Comparison of ENCODE assay signal across 20 cellular contexts in the genomic region with DNA sequence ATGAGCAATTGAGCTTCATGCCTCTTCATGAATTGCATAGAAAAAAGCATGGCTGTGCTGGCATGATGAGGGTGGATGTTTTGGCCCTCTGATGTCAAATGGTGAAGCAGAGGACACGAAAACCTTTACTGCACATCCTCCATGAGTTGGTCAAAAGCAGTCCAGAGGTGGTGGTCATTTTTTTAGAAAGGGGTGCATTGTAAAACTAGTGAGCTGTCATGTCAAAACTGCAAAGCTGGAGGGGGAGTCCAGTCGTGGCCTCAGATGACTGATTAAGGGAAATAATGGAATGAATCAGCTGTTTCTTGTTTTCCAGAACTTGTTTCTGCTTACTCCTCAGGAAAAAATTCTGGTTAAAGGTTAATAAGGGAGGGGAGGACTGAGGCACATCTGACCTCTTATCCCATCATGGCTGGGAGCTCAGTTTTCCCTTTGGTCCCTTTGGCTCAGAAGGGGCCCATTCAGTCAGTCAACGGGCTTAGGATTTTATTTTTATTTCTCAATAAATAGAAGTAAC.
"Had no signal": no experiment of that assay in that cellular context is flagged by ENCODE, and none has a peak within 500 bp of the region (broad histone marks: within the 10 kb centered on the region; RNA-seq: fewer than 3 reads in every experiment).

No MANE protein-coding gene starts in this region.

- ATAC-seq: activated naive CD8-positive, alpha-beta T cell treated with anti-CD3 and anti-CD28 coated beads, Interleukin-2, amount 50 U/mL, for 24 hours; activated T-cell treated with anti-CD3 and anti-CD28 coated beads, Interleukin-2, amount 50 U/mL, for 4 hours; gastroesophageal sphincter; right cardiac atrium; WTC11 had no signal

- H3K36me3 ChIP-seq: colonic mucosa, gastroesophageal sphincter, tibial nerve had no signal

- H3K4me1 ChIP-seq: colonic mucosa, gastroesophageal sphincter, parathyroid adenoma, tibial nerve had no signal

- H3K4me2 ChIP-seq: hepatocyte had no signal

- H3K4me3 ChIP-seq: colonic mucosa, dorsolateral prefrontal cortex, gastroesophageal sphincter, hepatocyte, tibial nerve had no signal

- H3K27ac ChIP-seq: colonic mucosa, dorsolateral prefrontal cortex, gastroesophageal sphincter, hepatocyte, parathyroid adenoma, tibial nerve had no signal

- DNase-seq: activated CD4-positive, alpha-beta memory T cell treated with anti-CD3 and anti-CD28 coated beads, Interleukin-2, amount 10 ng/mL, durations not matched to agents 7 days and 5 days; activated CD4-positive, alpha-beta T cell treated with anti-CD3 and anti-CD28 coated beads for 1 hour; activated CD4-positive, alpha-beta T cell treated with anti-CD3 and anti-CD28 coated beads, Interleukin-2, amount 10 ng/mL, durations not matched to agents 7 days and 5 days; activated naive CD8-positive, alpha-beta T cell treated with anti-CD3 and anti-CD28 coated beads, Interleukin-2, amount 50 U/mL, for 24 hours; activated T-cell treated with anti-CD3 and anti-CD28 coated beads, Interleukin-2, amount 50 U/mL, for 4 hours; colonic mucosa; dorsolateral prefrontal cortex; effector memory CD4-positive, alpha-beta T cell; erythroblast; naive B cell; occipital lobe; right cardiac atrium; stimulated activated CD4-positive, alpha-beta T cell treated with anti-CD3 and anti-CD28 coated beads, Interleukin-2, amount 100 ng/mL, for 48 hours; stimulated activated naive CD4-positive, alpha-beta T cell treated with Interleukin-2 at 50 U/mL for 16 hours; T-helper 2 cell had no signal

- H3K27me3 ChIP-seq: colonic mucosa, gastroesophageal sphincter, hepatocyte, tibial nerve had no signal

- H3K9ac ChIP-seq: parathyroid adenoma had no signal

- H2AFZ ChIP-seq: hepatocyte, parathyroid adenoma had no signal

- H3K9me3 ChIP-seq: colonic mucosa had no signal

- H3K79me2 ChIP-seq: hepatocyte, parathyroid adenoma had no signal
